Comparison of ENCODE assay signal across 11 cellular contexts in genomic region chr9:38445154-38446043, GRCh38. TPM values are rescaled to one million over a fixed set of nuclear protein-coding genes. Genes with fewer than 3 reads are reported as not detected.
A peak's percentile ranks its signal among the peaks of the same experiment; 100 is the strongest.
DNase-seq lines count a peak whose midpoint lies in the region; ATAC-seq, FAIRE-seq and TF ChIP-seq lines count a peak whose summit lies in the region.
"Had no signal": no experiment of that assay in that cellular context is flagged by ENCODE, and none has a peak within 500 bp of the region (broad histone marks: within the 10 kb centered on the region; RNA-seq: fewer than 3 reads in every experiment).

No MANE protein-coding gene starts in this region.

- H3K4me3 Mint-ChIP-seq in activated naive CD4-positive, alpha-beta T cell treated with anti-CD3 and anti-CD28 coated beads, Interleukin-2, amount 10 ng/mL, durations not matched to agents 7 days and 5 days, result no peak overlapping the region
- no peak overlapping the region for H3K4me3 Mint-ChIP-seq in WTC11
- no peak overlapping the region for H3K4me3 Mint-ChIP-seq in naive thymus-derived CD8-positive, alpha-beta T cell
- no peak overlapping the region for H3K4me3 Mint-ChIP-seq in CD14-positive monocyte
- H3K4me3 Mint-ChIP-seq: activated naive CD4-positive, alpha-beta T cell treated with anti-CD3 and anti-CD28 coated beads for 36 hours had no signal

- POLR2A ChIA-PET in WTC11 (lab: Charles Lee), result no interaction called here
- POLR2A ChIA-PET in naive thymus-derived CD8-positive, alpha-beta T cell (lab: Charles Lee), result no interaction called here

- peak; percentile 80 for ATAC-seq in GM18861 (IDR thresholded peaks at IDR 0.05; ENCODE audit: unreplicated experiment)
- peak; percentile 96 for ATAC-seq in GM21529 (IDR thresholded peaks at IDR 0.05; ENCODE audit: unreplicated experiment)
- ATAC-seq in HG03196 (IDR thresholded peaks at IDR 0.05; ENCODE audit: unreplicated experiment), result peak; percentile 85
- ATAC-seq in WTC11, result no peak
- no peak for ATAC-seq in naive thymus-derived CD8-positive, alpha-beta T cell

- no peaks in the 10 kb centered on the region for H3K36me3 ChIP-seq in bronchial epithelial cell (ENCODE audit: control insufficient read depth, insufficient read depth, low read length)
- H3K36me3 ChIP-seq: stomach had no signal

- no peaks in the 10 kb centered on the region for H3K27me3 ChIP-seq in bronchial epithelial cell (ENCODE audit: control insufficient read depth, insufficient read depth, low read length)
- H3K27me3 ChIP-seq: stomach had no signal

- peak; percentile 50 for FAIRE-seq in bronchial epithelial cell (lab: Jason Lieb, UNC)

- CTCF ChIA-PET in activated naive CD4-positive, alpha-beta T cell treated with anti-CD3 and anti-CD28 coated beads, Interleukin-2, amount 10 ng/mL, durations not matched to agents 7 days and 5 days (lab: Charles Lee), result no interaction called here
- CTCF ChIA-PET in WTC11 (lab: Charles Lee), result no interaction called here

- intact Hi-C loops in CD14-positive monocyte (cut with micrococcal nuclease), result no loop called here

- no peak for DNase-seq in bronchial epithelial cell (ENCODE audit: low read depth)
- DNase-seq in activated naive CD4-positive, alpha-beta T cell treated with anti-CD3 and anti-CD28 coated beads, Interleukin-2, amount 10 ng/mL, durations not matched to agents 7 days and 5 days, result no peak
- no peak for DNase-seq in WTC11 (ENCODE audit: low spot score)
- no peak for DNase-seq in naive thymus-derived CD8-positive, alpha-beta T cell
- DNase-seq in CD14-positive monocyte (ENCODE audit: low spot score), result no peak
- DNase-seq: activated naive CD4-positive, alpha-beta T cell treated with anti-CD3 and anti-CD28 coated beads for 36 hours; PC-9; stomach had no signal

- no peaks in the 10 kb centered on the region for H3K36me3 Mint-ChIP-seq in activated naive CD4-positive, alpha-beta T cell treated with anti-CD3 and anti-CD28 coated beads, Interleukin-2, amount 10 ng/mL, durations not matched to agents 7 days and 5 days
- H3K36me3 Mint-ChIP-seq in WTC11 (no peaks in the 10 kb centered on the region), CD14-positive monocyte (no peaks in the 10 kb centered on the region)
- peaks cover 0 to 9% (median 2%) of the 10 kb centered on the region in 3 donors for H3K36me3 Mint-ChIP-seq in naive thymus-derived CD8-positive, alpha-beta T cell

- H3K4me3 ChIP-seq in bronchial epithelial cell (ENCODE audit: low read depth, low read length), result no peak overlapping the region
- H3K4me3 ChIP-seq: PC-9, stomach had no signal

- H3K27me3 Mint-ChIP-seq in activated naive CD4-positive, alpha-beta T cell treated with anti-CD3 and anti-CD28 coated beads, Interleukin-2, amount 10 ng/mL, durations not matched to agents 7 days and 5 days, result peaks cover 17% of the 10 kb centered on the region
- no peaks in the 10 kb centered on the region for H3K27me3 Mint-ChIP-seq in WTC11 (ENCODE audit: low read depth)
- peaks cover 15 to 30% (median 18%) of the 10 kb centered on the region in 5 donors for H3K27me3 Mint-ChIP-seq in naive thymus-derived CD8-positive, alpha-beta T cell
- H3K27me3 Mint-ChIP-seq in CD14-positive monocyte (ENCODE audit: low read depth in 3 of 3), result peaks cover 3 to 6% (median 5%) of the 10 kb centered on the region in 3 donors

- H3K27ac Mint-ChIP-seq in activated naive CD4-positive, alpha-beta T cell treated with anti-CD3 and anti-CD28 coated beads, Interleukin-2, amount 10 ng/mL, durations not matched to agents 7 days and 5 days, result no peak overlapping the region
- H3K27ac Mint-ChIP-seq in WTC11, result no peak overlapping the region
- H3K27ac Mint-ChIP-seq in naive thymus-derived CD8-positive, alpha-beta T cell, result peak overlapping the region in 1 of 10 donors; percentile 28
- no peak overlapping the region for H3K27ac Mint-ChIP-seq in CD14-positive monocyte
- H3K27ac Mint-ChIP-seq: activated naive CD4-positive, alpha-beta T cell treated with anti-CD3 and anti-CD28 coated beads for 36 hours had no signal

- TF ChIP-seq CTCF in bronchial epithelial cell (IDR thresholded peaks at IDR 0.05; ENCODE audit: insufficient read depth, low read length, severe bottlenecking) (no peak), WTC11 (IDR thresholded peaks at IDR 0.05) (no peak), CD14-positive monocyte (IDR thresholded peaks at IDR 0.05) (no peak)

- no peaks in the 10 kb centered on the region for H3K4me1 Mint-ChIP-seq in activated naive CD4-positive, alpha-beta T cell treated with anti-CD3 and anti-CD28 coated beads, Interleukin-2, amount 10 ng/mL, durations not matched to agents 7 days and 5 days
- 0 out of 2 replicates have a peak, but pooled peaks cover 1% of the 10 kb centered on the region for H3K4me1 Mint-ChIP-seq in WTC11
- no peaks in the 10 kb centered on the region for H3K4me1 Mint-ChIP-seq in naive thymus-derived CD8-positive, alpha-beta T cell
- H3K4me1 Mint-ChIP-seq in CD14-positive monocyte, result peaks cover 9% of the 10 kb centered on the region

- H3K9me3 Mint-ChIP-seq in activated naive CD4-positive, alpha-beta T cell treated with anti-CD3 and anti-CD28 coated beads, Interleukin-2, amount 10 ng/mL, durations not matched to agents 7 days and 5 days, result no peaks in the 10 kb centered on the region
- H3K9me3 Mint-ChIP-seq in WTC11 (peaks cover 5% of the 10 kb centered on the region), CD14-positive monocyte (peaks cover 2 to 22% (median 4%) of the 10 kb centered on the region in 7 donors)
- H3K9me3 Mint-ChIP-seq in naive thymus-derived CD8-positive, alpha-beta T cell, result peaks cover 0 to 9% (median 7%) of the 10 kb centered on the region in 9 donors
- H3K9me3 Mint-ChIP-seq: activated naive CD4-positive, alpha-beta T cell treated with anti-CD3 and anti-CD28 coated beads for 36 hours had no signal

TF ChIP-seq in WTC11, 78 proteins besides CTCF, POLR2A, EP300 and RAD21:
- TF ChIP-seq TCF7 (CRISPR knock-in tag; IDR thresholded peaks at IDR 0.05; ENCODE audit: low read depth), result no peak
- no peak for TF ChIP-seq USF1 (CRISPR knock-in tag; IDR thresholded peaks at IDR 0.05)
- no peak for TF ChIP-seq JUN (CRISPR knock-in tag; IDR thresholded peaks at IDR 0.05)

RNA-seq across cellular contexts. Expression of gene IGFBPL1, which starts 21.1 kb away (rescaled TPM):
- total RNA-seq in bronchial epithelial cell (not detected in 2 replicates), WTC11 (2021) (36.7 to 44.9 TPM (median 42.6 TPM) in 3 replicates)
- total RNA-seq in naive thymus-derived CD8-positive, alpha-beta T cell, result not detected
- polyA plus RNA-seq in naive thymus-derived CD8-positive, alpha-beta T cell, result not detected
- not detected for polyA plus RNA-seq in CD14-positive monocyte
- total RNA-seq: PC-9 had no signal

RNA-seq across cellular contexts. Expression of gene ALDH1B1, which starts 52.9 kb away (rescaled TPM):
- total RNA-seq in bronchial epithelial cell, result 4.6 and 11.1 TPM in 2 replicates
- 55.5 to 64.6 TPM (median 61.4 TPM) in 3 replicates for total RNA-seq in WTC11 (2021)
- 1 to 10 TPM; 4.5 to 4.7 TPM for total RNA-seq in naive thymus-derived CD8-positive, alpha-beta T cell
- polyA plus RNA-seq in naive thymus-derived CD8-positive, alpha-beta T cell, result 10 to 100 TPM in 1 of 3 donors, 1 to 10 TPM in 2; 9.2 to 11.9 (median 9.6) TPM
- 1 to 10 TPM; 3.8 to 4.5 TPM for polyA plus RNA-seq in CD14-positive monocyte

Comparison
In these comparisons a context has a peak if more than half of its experiments do, and no peak if none do; other contexts are left out.
1. ATAC-seq: peak in GM18861 (single experiment), GM21529 (single experiment) and HG03196 (single experiment); none in WTC11 (single experiment) and naive thymus-derived CD8-positive, alpha-beta T cell (0 of 2).
2. RNA of gene IGFBPL1, which starts 21.1 kb away (total RNA-seq): 36.7 to 44.9 TPM in WTC11; not detected in bronchial epithelial cell and not detected in naive thymus-derived CD8-positive, alpha-beta T cell; every median in the first group is over 10 times any median in the second.